1 cellular context compared by ENCODE assay signal in the genomic region with DNA sequence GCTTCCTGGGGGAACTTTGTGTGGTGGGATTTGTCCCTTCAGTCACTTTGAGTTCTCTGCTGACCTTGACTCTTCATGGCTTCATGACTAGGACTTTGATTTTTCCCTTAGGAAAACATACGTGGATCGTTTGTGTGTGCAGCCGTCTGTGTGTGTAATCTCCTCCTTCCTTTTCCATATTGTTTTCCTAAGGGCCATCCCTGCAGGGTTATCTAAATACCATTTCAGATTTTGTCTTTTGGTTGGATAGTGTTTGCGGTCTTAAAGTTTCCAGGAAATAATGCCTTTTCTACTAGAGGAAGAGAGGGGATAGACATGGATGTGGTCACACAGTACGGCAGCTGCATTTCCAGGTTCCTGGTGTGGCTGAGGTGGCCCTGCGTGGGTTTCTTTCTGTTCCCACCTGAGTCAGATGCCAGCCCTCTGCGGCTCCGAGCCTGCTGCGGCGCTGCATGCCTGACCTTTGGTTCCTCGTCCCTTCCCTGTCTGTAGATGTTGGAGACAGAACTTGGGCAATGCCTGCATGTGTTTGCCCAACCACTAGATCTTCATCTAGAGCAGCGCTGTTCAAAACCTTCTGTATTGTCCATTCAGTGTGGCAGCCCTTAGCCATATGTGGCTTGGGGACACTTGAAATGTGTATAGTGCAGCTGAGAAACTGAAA.
TF ChIP-seq lines count a peak whose summit lies in the region.

No MANE protein-coding gene starts in this region.

TF ChIP-seq in HepG2, 621 proteins besides CTCF, POLR2A, EP300 and RAD21 (continued from another document and continues in another):
- no peak for TF ChIP-seq RERE (CRISPR knock-in tag; IDR thresholded peaks at IDR 0.05; ENCODE audit: low read depth)
- TF ChIP-seq, protein P1, sequence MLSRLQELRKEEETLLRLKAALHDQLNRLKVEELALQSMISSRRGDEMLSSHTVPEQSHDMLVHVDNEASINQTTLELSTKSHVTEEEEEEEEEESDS (CRISPR knock-in tag; IDR thresholded peaks at IDR 0.05; ENCODE audit: borderline replicate concordance) = no peak
- TF ChIP-seq, protein P2, sequence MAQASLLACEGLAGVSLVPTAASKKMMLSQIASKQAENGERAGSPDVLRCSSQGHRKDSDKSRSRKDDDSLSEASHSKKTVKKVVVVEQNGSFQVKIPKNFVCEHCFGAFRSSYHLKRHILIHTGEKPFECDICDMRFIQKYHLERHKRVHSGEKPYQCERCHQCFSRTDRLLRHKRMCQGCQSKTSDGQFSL (CRISPR knock-in tag; IDR thresholded peaks at IDR 0.05) = no peak
- peak; percentile 71; the same call in 1 of the 2 replicates for TF ChIP-seq PHF21A (CRISPR knock-in tag; IDR thresholded peaks at IDR 0.05)
- no peak for TF ChIP-seq SP4 (CRISPR knock-in tag; IDR thresholded peaks at IDR 0.05)
- no peak for TF ChIP-seq BRCA1 (CRISPR knock-in tag; IDR thresholded peaks at IDR 0.05)
- no peak for TF ChIP-seq ZNF703 (CRISPR knock-in tag; IDR thresholded peaks at IDR 0.05; ENCODE audit: borderline replicate concordance)
- no peak for TF ChIP-seq TFDP2 (CRISPR knock-in tag; IDR thresholded peaks at IDR 0.05)
- peak; percentile 79 for TF ChIP-seq HNF4G (IDR thresholded peaks at IDR 0.05; ENCODE audit: borderline replicate concordance, low read depth, low read length)
- peak; percentile 67; the same call in 1 of the 2 replicates for TF ChIP-seq HNF4G (CRISPR knock-in tag; IDR thresholded peaks at IDR 0.05; ENCODE audit: borderline replicate concordance, low read depth)
- TF ChIP-seq CREB1 (IDR thresholded peaks at IDR 0.05) = no peak
- TF ChIP-seq CREB1 (CRISPR knock-in tag; IDR thresholded peaks at IDR 0.05) = no peak
- TF ChIP-seq ZNF646 (CRISPR knock-in tag; IDR thresholded peaks at IDR 0.05) = peak; percentile 55; the same call in 1 of the 2 replicates
- TF ChIP-seq TARDBP (CRISPR knock-in tag; IDR thresholded peaks at IDR 0.05) = peak; percentile 10; the same call in 1 of the 2 replicates
- TF ChIP-seq, protein P3, sequence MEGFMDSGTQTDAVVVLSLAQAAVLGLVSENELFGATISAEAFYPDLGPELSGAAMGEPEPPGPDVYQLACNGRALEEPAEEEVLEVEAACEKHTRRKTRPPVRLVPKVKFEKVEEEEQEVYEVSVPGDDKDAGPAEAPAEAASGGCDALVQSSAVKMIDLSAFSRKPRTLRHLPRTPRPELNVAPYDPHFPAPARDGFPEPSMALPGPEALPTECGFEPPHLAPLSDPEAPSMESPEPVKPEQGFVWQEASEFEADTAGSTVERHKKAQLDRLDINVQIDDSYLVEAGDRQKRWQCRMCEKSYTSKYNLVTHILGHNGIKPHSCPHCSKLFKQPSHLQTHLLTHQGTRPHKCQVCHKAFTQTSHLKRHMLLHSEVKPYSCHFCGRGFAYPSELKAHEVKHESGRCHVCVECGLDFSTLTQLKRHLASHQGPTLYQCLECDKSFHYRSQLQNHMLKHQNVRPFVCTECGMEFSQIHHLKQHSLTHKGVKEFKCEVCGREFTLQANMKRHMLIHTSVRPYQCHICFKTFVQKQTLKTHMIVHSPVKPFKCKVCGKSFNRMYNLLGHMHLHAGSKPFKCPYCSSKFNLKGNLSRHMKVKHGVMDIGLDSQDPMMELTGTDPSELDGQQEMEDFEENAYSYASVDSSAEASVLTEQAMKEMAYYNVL (CRISPR knock-in tag; IDR thresholded peaks at IDR 0.05; ENCODE audit: borderline replicate concordance) = peak; percentile 78; the same call in 1 of the 2 replicates
- TF ChIP-seq ERF (CRISPR knock-in tag; IDR thresholded peaks at IDR 0.05) = peak; percentile 48; the same call in 1 of the 2 replicates
- TF ChIP-seq, protein P4, sequence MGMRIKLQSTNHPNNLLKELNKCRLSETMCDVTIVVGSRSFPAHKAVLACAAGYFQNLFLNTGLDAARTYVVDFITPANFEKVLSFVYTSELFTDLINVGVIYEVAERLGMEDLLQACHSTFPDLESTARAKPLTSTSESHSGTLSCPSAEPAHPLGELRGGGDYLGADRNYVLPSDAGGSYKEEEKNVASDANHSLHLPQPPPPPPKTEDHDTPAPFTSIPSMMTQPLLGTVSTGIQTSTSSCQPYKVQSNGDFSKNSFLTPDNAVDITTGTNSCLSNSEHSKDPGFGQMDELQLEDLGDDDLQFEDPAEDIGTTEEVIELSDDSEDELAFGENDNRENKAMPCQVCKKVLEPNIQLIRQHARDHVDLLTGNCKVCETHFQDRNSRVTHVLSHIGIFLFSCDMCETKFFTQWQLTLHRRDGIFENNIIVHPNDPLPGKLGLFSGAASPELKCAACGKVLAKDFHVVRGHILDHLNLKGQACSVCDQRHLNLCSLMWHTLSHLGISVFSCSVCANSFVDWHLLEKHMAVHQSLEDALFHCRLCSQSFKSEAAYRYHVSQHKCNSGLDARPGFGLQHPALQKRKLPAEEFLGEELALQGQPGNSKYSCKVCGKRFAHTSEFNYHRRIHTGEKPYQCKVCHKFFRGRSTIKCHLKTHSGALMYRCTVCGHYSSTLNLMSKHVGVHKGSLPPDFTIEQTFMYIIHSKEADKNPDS (CRISPR knock-in tag; IDR thresholded peaks at IDR 0.05) = no peak
- no peak for TF ChIP-seq KAT2B (IDR thresholded peaks at IDR 0.05; ENCODE audit: borderline replicate concordance, low read depth, low read length)
- TF ChIP-seq RFXAP (CRISPR knock-in tag; IDR thresholded peaks at IDR 0.05; ENCODE audit: borderline replicate concordance) = no peak
- no peak for TF ChIP-seq AKNA (CRISPR knock-in tag; IDR thresholded peaks at IDR 0.05; ENCODE audit: borderline replicate concordance)
- no peak for TF ChIP-seq LCORL (IDR thresholded peaks at IDR 0.05)
- TF ChIP-seq LCORL (CRISPR knock-in tag; IDR thresholded peaks at IDR 0.05) = peak; percentile 67
- no peak for TF ChIP-seq TMF1 (CRISPR knock-in tag; IDR thresholded peaks at IDR 0.05; ENCODE audit: low read depth)
- TF ChIP-seq SP1 (IDR thresholded peaks at IDR 0.05) = no peak
- no peak for TF ChIP-seq SP1 (CRISPR knock-in tag; IDR thresholded peaks at IDR 0.05)
- TF ChIP-seq EHMT2 (IDR thresholded peaks at IDR 0.05; ENCODE audit: borderline replicate concordance, low read depth, low read length) = no peak
- TF ChIP-seq NFATC3 (CRISPR knock-in tag; IDR thresholded peaks at IDR 0.05) = no peak
- TF ChIP-seq PCBP1 (IDR thresholded peaks at IDR 0.05; ENCODE audit: borderline replicate concordance, low read depth, low read length) = no peak
- TF ChIP-seq ZFAT (CRISPR knock-in tag; conservative IDR thresholded peaks at IDR 0.05) = no peak
- TF ChIP-seq ZSCAN12 (CRISPR knock-in tag; IDR thresholded peaks at IDR 0.05) = no peak
- TF ChIP-seq ZFP1 (CRISPR knock-in tag; IDR thresholded peaks at IDR 0.05) = no peak
